In the genomic region with DNA sequence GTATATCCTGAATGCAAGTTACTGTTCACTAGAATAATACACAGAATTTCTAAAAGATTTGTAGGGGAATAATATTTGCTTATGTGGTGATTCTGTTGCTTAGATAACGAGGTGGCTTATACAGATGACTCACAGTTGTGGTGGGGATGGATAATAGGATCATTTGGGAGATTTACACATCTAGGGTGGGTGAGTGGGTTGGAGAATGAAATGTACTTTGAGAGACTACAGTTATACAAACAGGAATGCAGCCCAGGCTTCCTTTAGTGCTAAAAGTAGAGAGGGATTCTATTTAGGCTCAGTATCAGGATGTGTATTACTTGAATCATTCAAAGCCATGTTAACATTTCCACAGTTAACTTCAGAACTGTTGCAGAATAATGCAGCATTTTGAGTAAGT, we compare ENCODE assay signal across 19 cellular contexts. TPM values are rescaled to one million over a fixed set of nuclear protein-coding genes. Genes with fewer than 3 reads are reported as not detected.
DNase-seq lines count a peak whose midpoint lies in the region; ATAC-seq, FAIRE-seq and TF ChIP-seq lines count a peak whose summit lies in the region.
"Had no signal": no experiment of that assay in that cellular context is flagged by ENCODE, and none has a peak within 500 bp of the region (broad histone marks: within the 10 kb centered on the region; RNA-seq: fewer than 3 reads in every experiment).

No MANE protein-coding gene starts in this region.

- ATAC-seq in left cardiac atrium: peak; percentile 30 to 79
- no peak for ATAC-seq in stimulated activated memory B cell treated with anti-CD40 and anti-IgM and Interleukin-4, amounts not matched to agents 10 μg/mL and 1 μg/mL and 100 μg/mL, for 72 hours
- ATAC-seq: HepG2 had no signal

- peak overlapping the region in 3 of 5 experiments; percentile 14 to 58 (median 40) for H3K27ac Mint-ChIP-seq in brain
- H3K27ac Mint-ChIP-seq in stimulated activated memory B cell treated with anti-CD40 and anti-IgM and Interleukin-4, amounts not matched to agents 10 μg/mL and 1 μg/mL and 100 μg/mL, for 72 hours: no peak overlapping the region

- no peaks in the 10 kb centered on the region for H3K9me1 ChIP-seq in keratinocyte (ENCODE audit: control insufficient read depth, extremely low read depth, insufficient read depth, low read length)

- peaks cover 46% of the 10 kb centered on the region for H3K4me1 Mint-ChIP-seq in brain
- H3K4me1 Mint-ChIP-seq in stimulated activated memory B cell treated with anti-CD40 and anti-IgM and Interleukin-4, amounts not matched to agents 10 μg/mL and 1 μg/mL and 100 μg/mL, for 72 hours: no peaks in the 10 kb centered on the region

- TF ChIP-seq CTCF in right atrium auricular region (IDR thresholded peaks at IDR 0.05) (no peak), brain (conservative IDR thresholded peaks at IDR 0.05) (no peak), keratinocyte (optimal IDR thresholded peaks at IDR 0.05 in 1 of 3, IDR thresholded peaks at IDR 0.05 in 1 of 3, conservative IDR thresholded peaks at IDR 0.05 in 1 of 3; ENCODE audit: extremely low read depth in 1 of 3, insufficient read depth in 2 of 3, low read length in 3 of 3) (no peak)

- DNase-seq in left cardiac atrium (no peak), right atrium auricular region (ENCODE audit: low spot score) (no peak), keratinocyte (ENCODE audit: low read depth, low spot score) (no peak), superior temporal gyrus (ENCODE audit: extremely low spot score) (peak; percentile 53), NCI-H446 treated with DMSO at 0.1 percent for 48 hours (lab: John Stamatoyannopoulos, UW) (no peak)
- no peak for DNase-seq in activated CD4-positive, alpha-beta T cell treated with anti-CD3 and anti-CD28 coated beads, Interleukin-2, amount 50 U/mL, for 48 hours
- DNase-seq: activated CD4-positive, alpha-beta T cell treated with anti-CD3 and anti-CD28 coated beads, Interleukin-2, amount 50 U/mL, for 4 hours; aorta; NCI-H1105; NCI-H524 treated with DMSO at 0.1 percent for 48 hours; occipital lobe had no signal

- H3K4me2 ChIP-seq in keratinocyte (ENCODE audit: control insufficient read depth, extremely low read depth, insufficient read depth, low read depth, low read length): no peak overlapping the region

- no peak overlapping the region for H3K9ac ChIP-seq in keratinocyte (ENCODE audit: control insufficient read depth, extremely low read depth, insufficient read depth, low read length)

- H3K4me3 ChIP-seq in right atrium auricular region: no peak overlapping the region
- H3K4me3 ChIP-seq in keratinocyte (ENCODE audit: control insufficient read depth in 2 of 3, extremely low read depth in 1 of 3, insufficient read depth in 2 of 3, low read depth in 1 of 3, low read length in 3 of 3): no peak overlapping the region

- intact Hi-C loops in left cardiac atrium (cut with DNase I): no loop called here

- no peaks in the 10 kb centered on the region for H4K20me1 ChIP-seq in keratinocyte (ENCODE audit: control insufficient read depth, extremely low read depth, insufficient read depth, low read length)

- H2AFZ ChIP-seq in keratinocyte (ENCODE audit: control insufficient read depth, low read length): no peak overlapping the region

- no peaks in the 10 kb centered on the region for H3K9me3 Mint-ChIP-seq in brain
- no peaks in the 10 kb centered on the region for H3K9me3 Mint-ChIP-seq in stimulated activated memory B cell treated with anti-CD40 and anti-IgM and Interleukin-4, amounts not matched to agents 10 μg/mL and 1 μg/mL and 100 μg/mL, for 72 hours

- H3K4me3 Mint-ChIP-seq in brain: no peak overlapping the region
- H3K4me3 Mint-ChIP-seq in stimulated activated memory B cell treated with anti-CD40 and anti-IgM and Interleukin-4, amounts not matched to agents 10 μg/mL and 1 μg/mL and 100 μg/mL, for 72 hours: no peak overlapping the region

- FAIRE-seq in keratinocyte (lab: Jason Lieb, UNC): peak; percentile 36
- FAIRE-seq: endometrium, HepG2, RCC 7860 had no signal

- no peaks in the 10 kb centered on the region for H3K36me3 Mint-ChIP-seq in brain
- no peaks in the 10 kb centered on the region for H3K36me3 Mint-ChIP-seq in stimulated activated memory B cell treated with anti-CD40 and anti-IgM and Interleukin-4, amounts not matched to agents 10 μg/mL and 1 μg/mL and 100 μg/mL, for 72 hours

- no peaks in the 10 kb centered on the region for H3K36me3 ChIP-seq in right atrium auricular region
- no peaks in the 10 kb centered on the region for H3K36me3 ChIP-seq in keratinocyte (ENCODE audit: control insufficient read depth in 2 of 2, extremely low read depth in 1 of 2, insufficient read depth in 2 of 2, low read length in 2 of 2)

- no peaks in the 10 kb centered on the region for H3K27me3 Mint-ChIP-seq in brain
- no peaks in the 10 kb centered on the region for H3K27me3 Mint-ChIP-seq in stimulated activated memory B cell treated with anti-CD40 and anti-IgM and Interleukin-4, amounts not matched to agents 10 μg/mL and 1 μg/mL and 100 μg/mL, for 72 hours

- no peak overlapping the region for H3K27ac ChIP-seq in right atrium auricular region
- no peak overlapping the region for H3K27ac ChIP-seq in keratinocyte (ENCODE audit: control insufficient read depth, insufficient read depth, low read length)

- peaks cover 0 to 15% of the 10 kb centered on the region in 2 donors for H3K4me1 ChIP-seq in right atrium auricular region
- peaks cover 34% of the 10 kb centered on the region for H3K4me1 ChIP-seq in keratinocyte (ENCODE audit: control insufficient read depth, extremely low read depth, insufficient read depth, low read length)

- no peaks in the 10 kb centered on the region for H3K27me3 ChIP-seq in right atrium auricular region
- peaks cover 3% of the 10 kb centered on the region for H3K27me3 ChIP-seq in keratinocyte (ENCODE audit: control insufficient read depth, extremely low read depth, insufficient read depth, low read length)

- H3K9me3 ChIP-seq in right atrium auricular region (no peaks in the 10 kb centered on the region), keratinocyte (ENCODE audit: control insufficient read depth, low read depth, low read length) (no peaks in the 10 kb centered on the region)

- dilution Hi-C loops in keratinocyte (cut with MboI; ENCODE audit: extremely low pct_ligation_motif_present, low sequenced_read_pairs): no loop called here

- no peaks in the 10 kb centered on the region for H3K79me2 ChIP-seq in keratinocyte (ENCODE audit: control insufficient read depth, insufficient read depth, low read length)

RNA-seq across cellular contexts. Expression of a gene that starts 1.8 kb away (rescaled TPM):
- total RNA-seq in left cardiac atrium (not detected), right atrium auricular region (not detected)
- polyA plus RNA-seq in brain (ENCODE audit: insufficient read depth, low read depth, low replicate concordance) (3.0 TPM), keratinocyte (0.10 to 0.40 TPM (median 0.22 TPM) in 3 replicates)
- not detected for polyA plus RNA-seq in keratinocyte (2011; ENCODE audit: low read depth)
- 0.19 and 0.22 TPM in 2 replicates for polyA plus RNA-seq in keratinocyte (2011; cell fraction: cytosol; rRNA removed)
- polyA plus RNA-seq in keratinocyte (2011; cell fraction: nucleus; rRNA removed): 0.28 and 0.48 TPM in 2 replicates
- polyA plus RNA-seq in keratinocyte (2012; ENCODE audit: low replicate concordance): not detected in 2 replicates
- not detected in 3 replicates for polyA minus RNA-seq in keratinocyte
- polyA minus RNA-seq in keratinocyte (2011; cell fraction: cytosol; rRNA and poly(A)+ RNA removed): not detected
- 0.62 TPM in 1 of 2 replicates, not detected in the other for polyA minus RNA-seq in keratinocyte (2011; cell fraction: nucleus; rRNA and poly(A)+ RNA removed)
- total RNA-seq: aorta; HepG2; lung microvascular endothelial cell; T-helper 2 cell treated with Interferon-gamma antibody and Interleukin-4, amounts not matched to agents 100 ng/mL and 5 ng/mL, for 36 hours had no signal
- polyA plus RNA-seq: aorta, HepG2 had no signal

RNA-seq across cellular contexts. Expression of a gene that starts 52.5 kb away (rescaled TPM):
- total RNA-seq in left cardiac atrium: not detected
- total RNA-seq in right atrium auricular region: not detected
- not detected for polyA plus RNA-seq in brain (ENCODE audit: insufficient read depth, low read depth, low replicate concordance)
- polyA plus RNA-seq in keratinocyte: not detected in 3 replicates
- not detected for polyA plus RNA-seq in keratinocyte (2011; ENCODE audit: low read depth)
- polyA plus RNA-seq in keratinocyte (2011; cell fraction: cytosol; rRNA removed): not detected in 2 replicates
- polyA plus RNA-seq in keratinocyte (2011; cell fraction: nucleus; rRNA removed): not detected in 2 replicates
- 0.19 and 0.52 TPM in 2 replicates for polyA plus RNA-seq in keratinocyte (2012; ENCODE audit: low replicate concordance)
- not detected in 3 replicates for polyA minus RNA-seq in keratinocyte
- not detected for polyA minus RNA-seq in keratinocyte (2011; cell fraction: cytosol; rRNA and poly(A)+ RNA removed)
- polyA minus RNA-seq in keratinocyte (2011; cell fraction: nucleus; rRNA and poly(A)+ RNA removed): not detected in 2 replicates
- total RNA-seq: aorta; HepG2; lung microvascular endothelial cell; occipital lobe; T-helper 2 cell treated with Interferon-gamma antibody and Interleukin-4, amounts not matched to agents 100 ng/mL and 5 ng/mL, for 36 hours; urinary bladder had no signal
- polyA plus RNA-seq: aorta, HepG2 had no signal
